17 cellular contexts compared by ENCODE assay signal in the genomic region with DNA sequence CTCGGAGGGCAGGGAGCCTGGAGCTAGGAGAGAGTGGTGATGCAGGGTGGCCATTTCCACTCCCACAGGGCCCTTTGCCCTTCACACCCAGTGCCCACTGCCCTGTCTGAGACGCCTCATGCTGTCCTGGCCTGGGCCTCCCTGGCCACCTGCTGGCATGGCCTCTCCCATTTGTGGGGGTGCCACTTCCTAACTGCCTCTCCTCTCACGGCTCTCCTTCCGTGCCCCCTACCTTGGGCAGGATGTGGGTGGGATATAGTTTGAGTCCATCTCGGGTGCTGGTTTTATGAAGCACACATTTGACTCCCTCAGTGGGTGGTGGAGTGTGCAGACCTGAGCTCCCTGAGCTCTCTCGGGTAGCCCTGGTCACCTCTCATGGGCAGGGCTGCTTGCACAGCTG. TPM values are rescaled to one million over a fixed set of nuclear protein-coding genes. Genes with fewer than 3 reads are reported as not detected.
DNase-seq lines count a peak whose midpoint lies in the region; ATAC-seq, FAIRE-seq and TF ChIP-seq lines count a peak whose summit lies in the region.
"Had no signal": no experiment of that assay in that cellular context is flagged by ENCODE, and none has a peak within 500 bp of the region (broad histone marks: within the 10 kb centered on the region; RNA-seq: fewer than 3 reads in every experiment).

No MANE protein-coding gene starts in this region.

- no peaks in the 10 kb centered on the region for H3K27me3 ChIP-seq in CD8-positive, alpha-beta T cell (ENCODE audit: insufficient read depth, low read length)
- no peaks in the 10 kb centered on the region for H3K27me3 ChIP-seq in Loucy (ENCODE audit: insufficient read depth, low read length, poor library complexity, severe bottlenecking)
- H3K27me3 ChIP-seq in neutrophil, result no peaks in the 10 kb centered on the region
- H3K27me3 ChIP-seq: left lung, Peyer's patch had no signal

- peaks cover 64% of the 10 kb centered on the region for H3K4me1 ChIP-seq in CD8-positive, alpha-beta T cell (ENCODE audit: insufficient read depth, low read length)
- H3K4me1 ChIP-seq in Loucy (ENCODE audit: insufficient read depth, low read length, poor library complexity, severe bottlenecking) (peaks cover 58% of the 10 kb centered on the region), neutrophil (ENCODE audit: control insufficient read depth in 1 of 2, insufficient read depth in 1 of 2, low read depth in 1 of 2, low read length in 1 of 2) (peaks cover 6 to 7% of the 10 kb centered on the region in 2 experiments)

- no peaks in the 10 kb centered on the region for H3K27me3 Mint-ChIP-seq in CD8-positive, alpha-beta T cell (ENCODE audit: low read depth)
- no peaks in the 10 kb centered on the region for H3K27me3 Mint-ChIP-seq in central memory CD8-positive, alpha-beta T cell

- H3K4me1 Mint-ChIP-seq in CD8-positive, alpha-beta T cell (ENCODE audit: low read depth), result peaks cover 72% of the 10 kb centered on the region
- peaks cover 59% of the 10 kb centered on the region for H3K4me1 Mint-ChIP-seq in central memory CD8-positive, alpha-beta T cell

- no peak for ATAC-seq in CD8-positive, alpha-beta T cell
- no peak for ATAC-seq in central memory CD8-positive, alpha-beta T cell (replicated peaks; ENCODE audit: extremely low read depth, poor library complexity, severe bottlenecking)
- ATAC-seq in HG02884 (IDR thresholded peaks at IDR 0.05; ENCODE audit: unreplicated experiment), result no peak
- ATAC-seq: left lung, sciatic nerve had no signal

- H3F3A ChIP-seq in Loucy (ENCODE audit: low read depth), result peaks cover 4% of the 10 kb centered on the region; the same call in 1 of the 2 replicates

- no peak overlapping the region for H2AFZ ChIP-seq in Loucy (ENCODE audit: low read length)

- peaks cover 41% of the 10 kb centered on the region for H3K79me2 ChIP-seq in Loucy (ENCODE audit: insufficient read depth, low read length)

- H3K4me3 Mint-ChIP-seq in CD8-positive, alpha-beta T cell, result peak overlapping the region; percentile 54
- H3K4me3 Mint-ChIP-seq in central memory CD8-positive, alpha-beta T cell, result peak overlapping the region; percentile 18

- no peaks in the 10 kb centered on the region for H3K9me3 Mint-ChIP-seq in CD8-positive, alpha-beta T cell
- H3K9me3 Mint-ChIP-seq in central memory CD8-positive, alpha-beta T cell, result no peaks in the 10 kb centered on the region

- FAIRE-seq in GM12891 (lab: Jason Lieb, UNC), result no peak
- FAIRE-seq: colon had no signal

- no peak for TF ChIP-seq POLR2A in GM12891 (IDR thresholded peaks at IDR 0.05; ENCODE audit: low read depth, low read length)

- H3K36me3 Mint-ChIP-seq in CD8-positive, alpha-beta T cell, result peaks cover 35% of the 10 kb centered on the region
- H3K36me3 Mint-ChIP-seq in central memory CD8-positive, alpha-beta T cell (ENCODE audit: insufficient read depth), result peaks cover 22% of the 10 kb centered on the region

- no peak for DNase-seq in CD8-positive, alpha-beta T cell
- DNase-seq in central memory CD8-positive, alpha-beta T cell (ENCODE audit: low spot score in 2 of 2), result no peak
- no peak for DNase-seq in GM12891 (ENCODE audit: insufficient read length, low spot score)
- DNase-seq in cerebellar cortex (ENCODE audit: low spot score), result no peak
- DNase-seq: activated CD4-positive, alpha-beta T cell treated with anti-CD3 and anti-CD28 coated beads for 1 hour; GF-D8; hypothalamus; left lung; NCI-H524; stimulated activated CD4-positive, alpha-beta T cell treated with anti-CD3 and anti-CD28 coated beads, Interleukin-4, amount 100 ng/mL, for 1 hour; SW 1271 had no signal

- H4K20me1 ChIP-seq in Loucy (ENCODE audit: insufficient read depth, low read length, poor library complexity, severe bottlenecking), result peaks cover 10% of the 10 kb centered on the region

- peaks cover 7% of the 10 kb centered on the region for H3K36me3 ChIP-seq in CD8-positive, alpha-beta T cell (ENCODE audit: insufficient read depth, low read length)
- peaks cover 5% of the 10 kb centered on the region; the same call in 1 of the 2 replicates for H3K36me3 ChIP-seq in Loucy (ENCODE audit: insufficient read depth, low read length)
- peaks cover 76% of the 10 kb centered on the region for H3K36me3 ChIP-seq in neutrophil

- POLR2A ChIA-PET in CD8-positive, alpha-beta T cell (lab: Charles Lee), result interaction anchor here (0.6 to 2.2 kb wide), 9 partner anchors 10 to 133 kb away, joined by 3 to 8 read pairs (median 4); no protein-coding TSS in a partner anchor

- TF ChIP-seq CTCF in CD8-positive, alpha-beta T cell (IDR thresholded peaks at IDR 0.05), result no peak
- TF ChIP-seq CTCF in Loucy (conservative IDR thresholded peaks at IDR 0.05; ENCODE audit: low read length) (no peak), neutrophil (IDR thresholded peaks at IDR 0.05) (no peak)

- intact Hi-C loops in CD8-positive, alpha-beta T cell (cut with DNase I, micrococcal nuclease), result loop anchor here (2.0 to 5.0 kb wide), 2 partner anchors 14 to 43 kb away; no protein-coding TSS in a partner anchor

- CTCF ChIA-PET in CD8-positive, alpha-beta T cell (lab: Charles Lee), result interaction anchor here (0.9 to 20.8 kb wide), 5 partner anchors 8 to 139 kb away, joined by 3 to 847 read pairs (median 4); no protein-coding TSS in a partner anchor

- H3K9ac ChIP-seq in Loucy (ENCODE audit: low read depth, low read length, poor library complexity, severe bottlenecking), result peak overlapping the region; percentile 74

- peak overlapping the region; percentile 13 for H3K27ac ChIP-seq in CD8-positive, alpha-beta T cell (ENCODE audit: low read depth, low read length)
- H3K27ac ChIP-seq in neutrophil, result peak overlapping the region; percentile 27
- H3K27ac ChIP-seq: left lung had no signal

- no peaks in the 10 kb centered on the region for H3K9me3 ChIP-seq in CD8-positive, alpha-beta T cell (ENCODE audit: low read length)
- H3K9me3 ChIP-seq in Loucy (ENCODE audit: insufficient read depth, low read depth, low read length) (no peaks in the 10 kb centered on the region), neutrophil (no peaks in the 10 kb centered on the region)
- H3K9me3 ChIP-seq: left lung, Peyer's patch had no signal

- no peaks in the 10 kb centered on the region for H3K9me2 ChIP-seq in Loucy (replicated peaks; ENCODE audit: low read depth, low read length)

- H3K27ac Mint-ChIP-seq in CD8-positive, alpha-beta T cell, result peak overlapping the region; percentile 87
- H3K27ac Mint-ChIP-seq in central memory CD8-positive, alpha-beta T cell (ENCODE audit: low read depth), result no peak overlapping the region

- peak overlapping the region; percentile 82 for H3K4me2 ChIP-seq in Loucy (ENCODE audit: low read depth, low read length, poor library complexity, severe bottlenecking)

- H3K4me3 ChIP-seq in CD8-positive, alpha-beta T cell (ENCODE audit: low read depth, low read length), result peak overlapping the region; percentile 13
- H3K4me3 ChIP-seq in Loucy (ENCODE audit: low read length, poor library complexity, severe bottlenecking), result peak overlapping the region; percentile 69
- H3K4me3 ChIP-seq in neutrophil (ENCODE audit: low read depth in 1 of 2, low read length in 1 of 2), result no peak overlapping the region
- H3K4me3 ChIP-seq: left lung, Peyer's patch had no signal

TF ChIP-seq in GM12891, 5 proteins besides CTCF, POLR2A, EP300 and RAD21:
- TF ChIP-seq SPI1 (IDR thresholded peaks at IDR 0.05; ENCODE audit: low read depth, low read length), result no peak
- TF ChIP-seq PAX5 (IDR thresholded peaks at IDR 0.05; ENCODE audit: insufficient read depth, low read length, severe bottlenecking), result no peak
- no peak for TF ChIP-seq TAF1 (IDR thresholded peaks at IDR 0.05; ENCODE audit: low read depth, low read length)
- TF ChIP-seq POLR2AphosphoS5 (IDR thresholded peaks at IDR 0.05; ENCODE audit: low read depth, low read length), result no peak
- no peak for TF ChIP-seq POU2F2 (IDR thresholded peaks at IDR 0.05; ENCODE audit: low read depth, low read length)

RNA-seq across cellular contexts. Expression of a gene that starts 46.0 kb away (rescaled TPM):
- total RNA-seq in CD8-positive, alpha-beta T cell, result 100 to 1,000 TPM; 209 to 244 TPM
- polyA plus RNA-seq in GM12891 (2012; ENCODE audit: low read depth, missing spikeins), result 53.7 TPM

Comparison
In these comparisons a context has a peak if more than half of its experiments do, and no peak if none do; other contexts are left out.
1. H3K4me3 ChIP-seq: peak in CD8-positive, alpha-beta T cell (single experiment) and Loucy (single experiment); none in neutrophil (0 of 2).